ENCODE assay signal across 8 cellular contexts in genomic region chr19:44304659-44305193, GRCh38.
A peak's percentile ranks its signal among the peaks of the same experiment; 100 is the strongest.
DNase-seq lines count a peak whose midpoint lies in the region; ATAC-seq and FAIRE-seq lines count a peak whose summit lies in the region.

Gene ZNF235 (minus strand): TSS chr19:44305025. CDS start chr19:44303404, 1,621 bp downstream.

- ATAC-seq in GM18868 (IDR thresholded peaks at IDR 0.05; ENCODE audit: unreplicated experiment): peak; percentile 88
- ATAC-seq in HG03108 (IDR thresholded peaks at IDR 0.05; ENCODE audit: unreplicated experiment): peak; percentile 85

- no peaks in the 10 kb centered on the region for H3K27me3 ChIP-seq in ACC112 (ENCODE audit: insufficient read depth, low read length)

- peak within 1 kb of the TSS; percentile 75 for H3K4me3 ChIP-seq in ACC112 (ENCODE audit: low read depth, low read length)

- H3K36me3 ChIP-seq in ACC112 (ENCODE audit: insufficient read depth, low read length): no peaks in the 10 kb centered on the region

- peak; percentile 85 for DNase-seq in NCI-H2196 treated with DMSO at 0.1 percent for 48 hours (lab: John Stamatoyannopoulos, UW; ENCODE audit: unreplicated experiment)
- DNase-seq in activated CD4-positive, CD25-positive, alpha-beta regulatory T cell (lab: John Stamatoyannopoulos, UW): peak; percentile 33 to 55 (median 42)
- DNase-seq in cerebellar nuclear complex (lab: John Stamatoyannopoulos, UW): peak; percentile 8 to 85
- peak; percentile 62 to 65 for DNase-seq in stimulated activated CD4-positive, alpha-beta T cell treated with anti-CD3 and anti-CD28 coated beads, Interleukin-12 subunit alpha, Interleukin-12 subunit beta, amount 100 ng/mL, for 24 hours (ENCODE audit: low read depth in 2 of 2)

- FAIRE-seq in islet of Langerhans (lab: Jason Lieb, UNC): peak; percentile 83

- peak within 1 kb of the TSS; percentile 56 for H2AFZ ChIP-seq in ACC112 (ENCODE audit: low read length, unreplicated experiment)

- peaks cover 4% of the 10 kb centered on the region for H3K4me1 ChIP-seq in ACC112 (ENCODE audit: control insufficient read depth, insufficient read depth, low read length, unreplicated experiment)

- H3K79me2 ChIP-seq in ACC112 (ENCODE audit: control insufficient read depth, insufficient read depth, low read length, unreplicated experiment): no peaks in the 10 kb centered on the region

- peak within 1 kb of the TSS; percentile 19 for H3K27ac ChIP-seq in ACC112 (ENCODE audit: low read depth, low read length)

Comparison
In these comparisons a context has a peak if more than half of its experiments do, and no peak if none do; other contexts are left out.
1. Peak in every context shown above with its lines: DNase-seq, ATAC-seq, H3K4me3 ChIP-seq and H3K27ac ChIP-seq.